In the genomic region with DNA sequence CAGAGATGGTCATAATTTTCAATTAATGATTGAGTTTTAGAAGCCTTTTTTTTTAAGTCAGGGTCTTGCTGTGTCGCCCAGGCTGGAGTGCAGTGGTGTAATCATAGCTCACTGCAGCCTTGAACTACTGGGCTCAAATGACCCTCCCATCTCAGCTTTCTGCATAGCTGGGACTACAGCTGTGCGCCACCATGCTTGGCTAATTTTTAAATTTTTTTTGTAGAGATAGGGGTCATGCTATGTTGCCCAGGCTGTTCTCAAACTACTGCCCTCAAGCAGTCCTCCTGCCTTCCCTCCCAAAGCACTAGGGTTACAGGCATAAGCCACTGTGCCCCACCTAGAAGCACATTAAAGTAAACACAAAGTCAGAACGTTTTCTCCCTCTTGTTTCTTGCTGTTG, we compare ENCODE assay signal across 31 cellular contexts. TPM values are rescaled to one million over a fixed set of nuclear protein-coding genes. Genes with fewer than 3 reads are reported as not detected.
"Had no signal": no experiment of that assay in that cellular context is flagged by ENCODE, and none has a peak within 500 bp of the region (broad histone marks: within the 10 kb centered on the region; RNA-seq: fewer than 3 reads in every experiment).

No MANE protein-coding gene starts in this region.

- H3K27me3 ChIP-seq: neutrophil, pancreas, stomach, thyroid gland, tibial nerve, upper lobe of right lung, uterus had no signal

- FAIRE-seq: pancreas had no signal

- ATAC-seq: naive thymus-derived CD8-positive, alpha-beta T cell; pancreas; psoas muscle; right cardiac atrium; sciatic nerve; stimulated activated naive B cell treated with anti-CD40 and anti-IgM and Interleukin-4, amounts not matched to agents 10 μg/mL and 1 μg/mL and 100 μg/mL, for 72 hours; upper lobe of right lung had no signal

- DNase-seq: naive B cell; nephron progenitor cell; pancreas; psoas muscle; right cardiac atrium; stimulated activated CD4-positive, alpha-beta T cell treated with anti-CD3 and anti-CD28 coated beads, Interleukin-15, amount 100 ng/mL, for 24 hours; stimulated activated CD4-positive, alpha-beta T cell treated with anti-CD3 and anti-CD28 coated beads, Interleukin-2, amount 100 ng/mL, for 24 hours; stimulated activated CD4-positive, alpha-beta T cell treated with anti-CD3 and anti-CD28 coated beads, Interleukin-2, amount 100 ng/mL, for 48 hours; stimulated activated CD4-positive, alpha-beta T cell treated with anti-CD3 and anti-CD28 coated beads, Interleukin-4, amount 100 ng/mL, for 24 hours; stimulated activated naive B cell treated with anti-CD40 and anti-IgM and Interleukin-4, amounts not matched to agents 10 μg/mL and 1 μg/mL and 100 μg/mL, for 72 hours; stimulated activated naive CD4-positive, alpha-beta T cell treated with Interleukin-2 at 50 U/mL for 16 hours; stomach; thyroid gland; upper lobe of right lung; uterus had no signal

- H3K9me3 ChIP-seq: neutrophil, pancreas, psoas muscle, thoracic aorta, thyroid gland, tibial nerve, upper lobe of right lung, uterus had no signal

- H3K27ac ChIP-seq: neutrophil, pancreas, psoas muscle, skin epidermis, stomach, thoracic aorta, thyroid gland, tibial nerve, upper lobe of right lung, uterus had no signal

- H3K4me2 ChIP-seq: smooth muscle cell had no signal

- H3K36me3 ChIP-seq: neutrophil, pancreas, stomach, thoracic aorta, thyroid gland, upper lobe of right lung, uterus had no signal

- H3K4me1 ChIP-seq: pancreas, psoas muscle, stomach, thyroid gland, tibial nerve, upper lobe of right lung, uterus had no signal

- H3K4me3 ChIP-seq: pancreas, psoas muscle, skin epidermis, smooth muscle cell, stomach, thoracic aorta, thyroid gland, tibial nerve, upper lobe of right lung, uterus had no signal

RNA-seq across cellular contexts. Expression of a gene that starts 51.7 kb away (rescaled TPM):
- total RNA-seq: myocyte; naive thymus-derived CD8-positive, alpha-beta T cell; neural crest cell; omental fat pad; osteocyte; pancreas; progenitor cell of endocrine pancreas; psoas muscle; renal cortical epithelial cell; right cardiac atrium; sciatic nerve; smooth muscle cell; stomach; subcutaneous adipose tissue; temporal lobe; thoracic aorta; thyroid gland; tibial nerve; upper lobe of right lung; urinary bladder; uterus had no signal
- polyA plus RNA-seq: naive thymus-derived CD8-positive, alpha-beta T cell; pancreas; psoas muscle; right cardiac atrium; smooth muscle cell; stomach; urinary bladder had no signal
